Comparison of ENCODE assay signal across 12 cellular contexts in genomic region chr3:13880811-13881156, GRCh38. TPM values are rescaled to one million over a fixed set of nuclear protein-coding genes. Genes with fewer than 3 reads are reported as not detected.
DNase-seq lines count a peak whose midpoint lies in the region; ATAC-seq, FAIRE-seq and TF ChIP-seq lines count a peak whose summit lies in the region.
"Had no signal": no experiment of that assay in that cellular context is flagged by ENCODE, and none has a peak within 500 bp of the region (broad histone marks: within the 10 kb centered on the region; RNA-seq: fewer than 3 reads in every experiment).

No MANE protein-coding gene starts in this region.

- H2BK12ac ChIP-seq in H1 (ENCODE audit: low read depth, low read length) = no peak overlapping the region
- H2BK12ac ChIP-seq in mesenchymal stem cell (ENCODE audit: low read length in 2 of 2) = no peak overlapping the region

- peaks cover 4% of the 10 kb centered on the region for H3K36me3 Mint-ChIP-seq in CD4-positive, alpha-beta T cell (ENCODE audit: low read depth)
- H3K36me3 Mint-ChIP-seq in naive thymus-derived CD4-positive, alpha-beta T cell = no peaks in the 10 kb centered on the region

- H2BK120ac ChIP-seq in H1 (replicated peaks; ENCODE audit: low read depth, low read length) (no peak overlapping the region), mesenchymal stem cell (ENCODE audit: low read depth, low read length) (no peak overlapping the region)

- no peak for TF ChIP-seq POLR2A in H1 (IDR thresholded peaks at IDR 0.05; ENCODE audit: control extremely low read depth in 1 of 2, low read depth in 2 of 2, low read length in 2 of 2)

- H4K91ac ChIP-seq in H1 (replicated peaks; ENCODE audit: insufficient read length, low read length) (no peak overlapping the region), mesenchymal stem cell (ENCODE audit: low read length) (no peak overlapping the region)

- no peak for DNase-seq in CD4-positive, alpha-beta T cell
- DNase-seq in H1 (ENCODE audit: low read depth in 1 of 2, low spot score in 2 of 2) (no peak), D341Med (ENCODE audit: low spot score) (no peak), RKO (ENCODE audit: low spot score) (no peak), mesenchymal stem cell (no peak)
- peak in 1 of 9 donors; percentile 21 for DNase-seq in naive thymus-derived CD4-positive, alpha-beta T cell
- DNase-seq in stimulated activated CD4-positive, alpha-beta T cell treated with anti-CD3 and anti-CD28 coated beads, Interleukin-4, amount 100 ng/mL, for 4 hours = no peak
- DNase-seq: kidney glomerular epithelial cell, NCI-H524 treated with DMSO at 0.1 percent for 48 hours had no signal

- no peaks in the 10 kb centered on the region for H3K79me2 ChIP-seq in H1 (ENCODE audit: control insufficient read depth in 1 of 2, insufficient read depth in 2 of 2, low read length in 2 of 2)

- CTCF ChIA-PET in CD4-positive, alpha-beta T cell (lab: Charles Lee) = interaction anchor here (0.5 to 9.6 kb wide), 37 partner anchors 8 to 771 kb away, joined by 3 to 166 read pairs (median 4); partner anchors contain the start of genes CCDC174, CHCHD4, LSM3 and SLC6A6
- CTCF ChIA-PET in H1 (lab: Charles Lee; ENCODE audit: partially characterized antibody) = interaction anchor here (0.5 to 19.2 kb wide), 68 partner anchors 8 to 515 kb away, joined by 3 to 765 read pairs (median 4); no protein-coding TSS in a partner anchor
- CTCF ChIA-PET in naive thymus-derived CD4-positive, alpha-beta T cell (lab: Charles Lee) = interaction anchor here (0.6 to 14.8 kb wide), 17 partner anchors 9 to 632 kb away, joined by 3 to 522 read pairs (median 9); no protein-coding TSS in a partner anchor

- H3K18ac ChIP-seq in H1 (ENCODE audit: extremely low read depth, low read length) (no peak overlapping the region), mesenchymal stem cell (ENCODE audit: low read depth in 1 of 2, low read length in 2 of 2) (no peak overlapping the region)

- ATAC-seq in CD4-positive, alpha-beta T cell (ENCODE audit: poor library complexity) = no peak
- ATAC-seq in naive thymus-derived CD4-positive, alpha-beta T cell = no peak

- H4K8ac ChIP-seq in H1 (ENCODE audit: extremely low read depth, insufficient read depth, low read length) = no peak overlapping the region
- H4K8ac ChIP-seq in mesenchymal stem cell (ENCODE audit: low read length) = no peak overlapping the region

- no peak overlapping the region for H4K5ac ChIP-seq in H1 (ENCODE audit: insufficient read length, low read depth, low read length)

- peaks cover 12% of the 10 kb centered on the region; the same call in 1 of the 2 replicates for H3K4me1 ChIP-seq in HUES6 (ENCODE audit: control insufficient read depth, insufficient read depth, low read length)
- H3K4me1 ChIP-seq in H1 (replicated peaks in 1 of 4; ENCODE audit: control insufficient read depth in 3 of 4, insufficient read depth in 4 of 4, low read length in 3 of 4) = peaks cover 0 to 15% (median 5%) of the 10 kb centered on the region in 4 experiments; a peak in 6 of 7 replicates
- H3K4me1 ChIP-seq in naive thymus-derived CD4-positive, alpha-beta T cell (ENCODE audit: control insufficient read depth in 2 of 2, insufficient read depth in 2 of 2, low read length in 2 of 2) = peaks cover 5 to 9% of the 10 kb centered on the region in 2 donors
- peaks cover 23% of the 10 kb centered on the region for H3K4me1 ChIP-seq in mesenchymal stem cell (ENCODE audit: control insufficient read depth, insufficient read depth, low read depth, low read length)

- H3K23me2 ChIP-seq in H1 (ENCODE audit: low read depth, low read length) = peaks cover 19% of the 10 kb centered on the region; the same call in 1 of the 2 replicates

- TF ChIP-seq CTCF in CD4-positive, alpha-beta T cell (IDR thresholded peaks at IDR 0.05) = peak; percentile 48
- no peak for TF ChIP-seq CTCF in H1 (IDR thresholded peaks at IDR 0.05; ENCODE audit: control extremely low read depth in 1 of 3, insufficient read depth in 1 of 3, low read depth in 1 of 3, low read length in 3 of 3)

- H2BK20ac ChIP-seq in H1 (ENCODE audit: low read length) = no peak overlapping the region

- H3K4me2 ChIP-seq in H1 (ENCODE audit: insufficient read depth in 1 of 2, low read depth in 2 of 2, low read length in 2 of 2) (peak overlapping the region; percentile 85 to 87), mesenchymal stem cell (ENCODE audit: low read length, poor library complexity, severe bottlenecking) (no peak overlapping the region)

- H3K9ac ChIP-seq in HUES6 (ENCODE audit: low read length) = no peak overlapping the region
- H3K9ac ChIP-seq in H1 (replicated peaks in 1 of 4; ENCODE audit: extremely low read depth in 1 of 4, low read depth in 3 of 4, low read length in 3 of 4) = no peak overlapping the region
- H3K9ac ChIP-seq in mesenchymal stem cell (ENCODE audit: low read length) = no peak overlapping the region

- H3K36me3 ChIP-seq in HUES6 (ENCODE audit: control insufficient read depth, insufficient read depth, low read length) (no peaks in the 10 kb centered on the region), H1 (ENCODE audit: control insufficient read depth in 2 of 4, insufficient read depth in 4 of 4, low read length in 3 of 4) (no peaks in the 10 kb centered on the region), mesenchymal stem cell (ENCODE audit: control insufficient read depth in 1 of 2, insufficient read depth in 2 of 2, low read depth in 1 of 2, low read length in 2 of 2) (no peaks in the 10 kb centered on the region)
- peaks cover 0 to 9% (median 0%) of the 10 kb centered on the region in 3 experiments for H3K36me3 ChIP-seq in naive thymus-derived CD4-positive, alpha-beta T cell (ENCODE audit: control insufficient read depth in 2 of 3, insufficient read depth in 3 of 3, low read length in 3 of 3)
- H3K36me3 ChIP-seq: pancreas had no signal

- no peak for FAIRE-seq in H1 (lab: Jason Lieb, UNC)
- FAIRE-seq: pancreas had no signal

- H3K27ac ChIP-seq in CD4-positive, alpha-beta T cell (ENCODE audit: low read depth, low read length) = no peak overlapping the region
- no peak overlapping the region for H3K27ac ChIP-seq in HUES6 (ENCODE audit: low read depth, low read length)
- no peak overlapping the region for H3K27ac ChIP-seq in H1 (ENCODE audit: low read depth, low read length)
- H3K27ac ChIP-seq in naive thymus-derived CD4-positive, alpha-beta T cell (ENCODE audit: low read depth, low read length) = peak overlapping the region; percentile 27
- no peak overlapping the region for H3K27ac ChIP-seq in mesenchymal stem cell (ENCODE audit: low read length, poor library complexity, severe bottlenecking)
- H3K27ac ChIP-seq: pancreas had no signal

- POLR2A ChIA-PET in CD4-positive, alpha-beta T cell (lab: Charles Lee) = interaction anchor here (0.6 to 4.8 kb wide), 15 partner anchors 9 to 401 kb away, joined by 3 to 59 read pairs (median 5); partner anchors contain the start of genes CHCHD4, HDAC11, LSM3 and TMEM43
- POLR2A ChIA-PET in H1 (lab: Charles Lee; ENCODE audit: partially characterized antibody) = no interaction called here
- POLR2A ChIA-PET in naive thymus-derived CD4-positive, alpha-beta T cell (lab: Charles Lee) = interaction anchor here (0.6 to 6.4 kb wide), 13 partner anchors 9 to 853 kb away, joined by 3 to 79 read pairs (median 4); partner anchors contain the start of genes HDAC11, LSM3 and XPC

- no peaks in the 10 kb centered on the region for H3K9me3 Mint-ChIP-seq in CD4-positive, alpha-beta T cell
- H3K9me3 Mint-ChIP-seq in naive thymus-derived CD4-positive, alpha-beta T cell = peaks cover 0 to 1% (median 0%) of the 10 kb centered on the region in 11 donors

- H3K4ac ChIP-seq in H1 (replicated peaks; ENCODE audit: insufficient read length, low read depth, low read length) (no peak overlapping the region), mesenchymal stem cell (ENCODE audit: low read depth in 1 of 2, low read length in 2 of 2) (no peak overlapping the region)

- H3K14ac ChIP-seq in H1 (ENCODE audit: insufficient read length) = no peak overlapping the region
- no peak overlapping the region for H3K14ac ChIP-seq in mesenchymal stem cell (ENCODE audit: low read length in 2 of 2)

- peak overlapping the region; percentile 68 for H3K4me3 ChIP-seq in HUES6 (ENCODE audit: low read depth, low read length)
- H3K4me3 ChIP-seq in H1 (ENCODE audit: extremely low read depth in 1 of 4, insufficient read depth in 2 of 4, low read depth in 3 of 4, low read length in 4 of 4) = peak overlapping the region; percentile 44 to 65 (median 51)
- H3K4me3 ChIP-seq in naive thymus-derived CD4-positive, alpha-beta T cell (ENCODE audit: low read length) = peak overlapping the region; percentile 75
- no peak overlapping the region for H3K4me3 ChIP-seq in mesenchymal stem cell (ENCODE audit: insufficient read depth in 1 of 2, low read depth in 1 of 2, low read length in 2 of 2)

- H4K20me1 ChIP-seq in H1 (replicated peaks in 1 of 2; ENCODE audit: control insufficient read depth in 1 of 2, insufficient read depth in 2 of 2, low read length in 2 of 2) = peaks cover 3 to 4% of the 10 kb centered on the region in 2 experiments

- H2AFZ ChIP-seq in H1 (ENCODE audit: low read length) (no peak overlapping the region), mesenchymal stem cell (ENCODE audit: low read depth, low read length) (no peak overlapping the region)

- TF ChIP-seq EP300 in H1 (IDR thresholded peaks at IDR 0.05; ENCODE audit: borderline replicate concordance in 1 of 2, low read depth in 2 of 2, low read length in 2 of 2) = no peak

- no peaks in the 10 kb centered on the region for H3K9me3 ChIP-seq in CD4-positive, alpha-beta T cell (ENCODE audit: control insufficient read depth, low read length)
- H3K9me3 ChIP-seq in HUES6 (ENCODE audit: control insufficient read depth, insufficient read depth, low read depth, low read length) (no peaks in the 10 kb centered on the region), H1 (ENCODE audit: insufficient read depth in 2 of 2, low read depth in 1 of 2, low read length in 1 of 2) (no peaks in the 10 kb centered on the region), mesenchymal stem cell (ENCODE audit: control insufficient read depth, low read length) (peaks cover 4% of the 10 kb centered on the region)
- H3K9me3 ChIP-seq in naive thymus-derived CD4-positive, alpha-beta T cell (ENCODE audit: control insufficient read depth in 2 of 3, low read length in 3 of 3) = no peaks in the 10 kb centered on the region
- H3K9me3 ChIP-seq: pancreas had no signal

- H3K27ac Mint-ChIP-seq in CD4-positive, alpha-beta T cell = no peak overlapping the region
- peak overlapping the region in 2 of 9 donors; percentile 55 to 63 for H3K27ac Mint-ChIP-seq in naive thymus-derived CD4-positive, alpha-beta T cell

- peaks cover 30% of the 10 kb centered on the region for H3K4me1 Mint-ChIP-seq in CD4-positive, alpha-beta T cell (ENCODE audit: low read depth)
- peaks cover 0 to 32% (median 27%) of the 10 kb centered on the region in 7 donors for H3K4me1 Mint-ChIP-seq in naive thymus-derived CD4-positive, alpha-beta T cell

- H3K23ac ChIP-seq in H1 (ENCODE audit: insufficient read length) = no peak overlapping the region
- H3K23ac ChIP-seq in mesenchymal stem cell (ENCODE audit: low read length in 2 of 2) = no peak overlapping the region

- peak overlapping the region; percentile 78 for H3K4me3 Mint-ChIP-seq in CD4-positive, alpha-beta T cell
- peak overlapping the region; percentile 23 to 94 (median 71) for H3K4me3 Mint-ChIP-seq in naive thymus-derived CD4-positive, alpha-beta T cell

- H2AK5ac ChIP-seq in H1 (ENCODE audit: low read depth, low read length) = no peak overlapping the region
- H2AK5ac ChIP-seq in mesenchymal stem cell (ENCODE audit: low read length, severe bottlenecking) = no peak overlapping the region

- H3K27me3 Mint-ChIP-seq in CD4-positive, alpha-beta T cell = peaks cover 15% of the 10 kb centered on the region
- H3K27me3 Mint-ChIP-seq in naive thymus-derived CD4-positive, alpha-beta T cell = peaks cover 0 to 78% (median 31%) of the 10 kb centered on the region in 5 donors

- intact Hi-C loops in CD4-positive, alpha-beta T cell (cut with DNase I, micrococcal nuclease) = loop anchor here (1.0 to 10.0 kb wide), 6 partner anchors 14 to 774 kb away; partner anchors contain the start of genes CCDC174 (in 1 of the 2) and SLC6A6 (in 1 of the 2)
- intact Hi-C loops in naive thymus-derived CD4-positive, alpha-beta T cell (cut with micrococcal nuclease) = loop anchor here (1.0 to 5.0 kb wide), 7 partner anchors 14 to 533 kb away; no protein-coding TSS in a partner anchor

- H3K79me1 ChIP-seq in H1 (ENCODE audit: low read depth, low read length) (no peaks in the 10 kb centered on the region), mesenchymal stem cell (replicated peaks; ENCODE audit: low read length, poor library complexity, severe bottlenecking) (no peaks in the 10 kb centered on the region)

- H2BK5ac ChIP-seq in H1 (ENCODE audit: low read depth, low read length) (no peak overlapping the region), mesenchymal stem cell (ENCODE audit: low read depth, low read length, poor library complexity, severe bottlenecking) (no peak overlapping the region)

- H3K56ac ChIP-seq in H1 (replicated peaks; ENCODE audit: insufficient read length, low read depth, low read length) = no peak overlapping the region

- H2BK15ac ChIP-seq in H1 (ENCODE audit: low read length) = peak overlapping the region; percentile 9; the same call in 1 of the 2 replicates
- H2BK15ac ChIP-seq in mesenchymal stem cell (ENCODE audit: low read depth, poor library complexity, severe bottlenecking) = no peak overlapping the region

- WGBS in H1 (ENCODE audit: extremely low coverage in 1 of 2, insufficient coverage in 1 of 2, insufficient read length in 1 of 2, insufficient replicate concordance in 2 of 2, low coverage in 1 of 2, low lambda C conversion rate in 2 of 2, missing lambda C conversion rate in 1 of 2), 2 experiments = 15% methylated on average over 15 of the region's 15 CpGs; no CpG with 5 or more reads in 1 of the 2 experiments
- WGBS in mesenchymal stem cell = 9% methylated on average over 15 of the region's 15 CpGs

- TF ChIP-seq RAD21 in H1 (IDR thresholded peaks at IDR 0.05 in 1 of 2, conservative IDR thresholded peaks at IDR 0.05 in 1 of 2; ENCODE audit: low read depth in 2 of 2, low read length in 2 of 2) = no peak

- H3K27me3 ChIP-seq in CD4-positive, alpha-beta T cell (ENCODE audit: control insufficient read depth, insufficient read depth, low read length) = peaks cover 4% of the 10 kb centered on the region
- peaks cover 91% of the 10 kb centered on the region for H3K27me3 ChIP-seq in HUES6 (ENCODE audit: control insufficient read depth, insufficient read depth, low read length)
- H3K27me3 ChIP-seq in H1 (replicated peaks in 1 of 4; ENCODE audit: control insufficient read depth in 3 of 4, extremely low read depth in 1 of 4, insufficient read depth in 3 of 4, low read length in 3 of 4) = peaks cover 54 to 80% (median 64%) of the 10 kb centered on the region in 4 experiments
- peaks cover 0 to 6% of the 10 kb centered on the region in 2 donors for H3K27me3 ChIP-seq in naive thymus-derived CD4-positive, alpha-beta T cell (ENCODE audit: control insufficient read depth in 2 of 2, insufficient read depth in 2 of 2, low read length in 2 of 2)
- H3K27me3 ChIP-seq in mesenchymal stem cell (ENCODE audit: control insufficient read depth in 1 of 2, insufficient read depth in 1 of 2, low read length in 2 of 2) = peaks cover 84 to 97% of the 10 kb centered on the region in 2 experiments

RNA-seq across cellular contexts. Expression of gene WNT7A, which starts 0.9 kb away (rescaled TPM):
- 10 to 100 TPM; 22.4 to 24.7 TPM for total RNA-seq in CD4-positive, alpha-beta T cell
- total RNA-seq in H1 (2021; fragmentation: NEBNext Ultra II Directional; extraction: Animal tissue kit (Norgen Biotek cat#: 25700)) = not detected in 2 replicates
- 0.02 and 0.11 TPM in 2 replicates for polyA plus RNA-seq in H1 (2011; rRNA removed)
- 0.04 TPM for polyA plus RNA-seq in H1 (2011; cell fraction: cytosol; rRNA removed)
- polyA plus RNA-seq in H1 (2011; cell fraction: nucleus; rRNA removed) = 0.10 TPM
- polyA plus RNA-seq in H1 (2012, experiment 1 of 2) = not detected in 4 replicates
- polyA plus RNA-seq in H1 (2012, experiment 2 of 2) = not detected
- polyA plus RNA-seq in H1 (2013, experiment 1 of 2) = 0.02 TPM
- 0.04 TPM for polyA plus RNA-seq in H1 (2013, experiment 2 of 2)
- 0.06 TPM in 1 of 2 replicates, not detected in the other for polyA minus RNA-seq in H1 (2011; rRNA and poly(A)+ RNA removed)
- polyA minus RNA-seq in H1 (2011; cell fraction: cytosol; rRNA and poly(A)+ RNA removed) = not detected
- polyA minus RNA-seq in H1 (2011; cell fraction: nucleus; rRNA and poly(A)+ RNA removed) = not detected
- total RNA-seq in naive thymus-derived CD4-positive, alpha-beta T cell = 10 to 100 TPM in 4 of 5 experiments, under 1 TPM in 1; 0.15 to 21.8 (median 18.8) TPM
- polyA plus RNA-seq in naive thymus-derived CD4-positive, alpha-beta T cell = 1 to 10 TPM; 5.0 to 7.7 TPM
- polyA plus RNA-seq in mesenchymal stem cell (2013, experiment 1 of 2) = not detected
- not detected for polyA plus RNA-seq in mesenchymal stem cell (2013, experiment 2 of 2)
- total RNA-seq: SK-MEL-5 had no signal

Comparison
In these comparisons a context has a peak if more than half of its experiments do, and no peak if none do; other contexts are left out.
1. H3K4me3 ChIP-seq: peak in HUES6 (single experiment), H1 (4 of 4) and naive thymus-derived CD4-positive, alpha-beta T cell (single experiment); none in mesenchymal stem cell (0 of 2).